1 cellular context compared by ENCODE assay signal in genomic region chr9:132978451-132979087, GRCh38.
TF ChIP-seq lines count a peak whose summit lies in the region.

GFI1B (plus strand) TSS chr9:132978694; CDS start chr9:132986679, 7,985 bp downstream.

TF ChIP-seq in K562, 482 proteins besides CTCF, POLR2A, EP300 and RAD21 (continued from another document and continues in another):
- TF ChIP-seq, protein P1, sequence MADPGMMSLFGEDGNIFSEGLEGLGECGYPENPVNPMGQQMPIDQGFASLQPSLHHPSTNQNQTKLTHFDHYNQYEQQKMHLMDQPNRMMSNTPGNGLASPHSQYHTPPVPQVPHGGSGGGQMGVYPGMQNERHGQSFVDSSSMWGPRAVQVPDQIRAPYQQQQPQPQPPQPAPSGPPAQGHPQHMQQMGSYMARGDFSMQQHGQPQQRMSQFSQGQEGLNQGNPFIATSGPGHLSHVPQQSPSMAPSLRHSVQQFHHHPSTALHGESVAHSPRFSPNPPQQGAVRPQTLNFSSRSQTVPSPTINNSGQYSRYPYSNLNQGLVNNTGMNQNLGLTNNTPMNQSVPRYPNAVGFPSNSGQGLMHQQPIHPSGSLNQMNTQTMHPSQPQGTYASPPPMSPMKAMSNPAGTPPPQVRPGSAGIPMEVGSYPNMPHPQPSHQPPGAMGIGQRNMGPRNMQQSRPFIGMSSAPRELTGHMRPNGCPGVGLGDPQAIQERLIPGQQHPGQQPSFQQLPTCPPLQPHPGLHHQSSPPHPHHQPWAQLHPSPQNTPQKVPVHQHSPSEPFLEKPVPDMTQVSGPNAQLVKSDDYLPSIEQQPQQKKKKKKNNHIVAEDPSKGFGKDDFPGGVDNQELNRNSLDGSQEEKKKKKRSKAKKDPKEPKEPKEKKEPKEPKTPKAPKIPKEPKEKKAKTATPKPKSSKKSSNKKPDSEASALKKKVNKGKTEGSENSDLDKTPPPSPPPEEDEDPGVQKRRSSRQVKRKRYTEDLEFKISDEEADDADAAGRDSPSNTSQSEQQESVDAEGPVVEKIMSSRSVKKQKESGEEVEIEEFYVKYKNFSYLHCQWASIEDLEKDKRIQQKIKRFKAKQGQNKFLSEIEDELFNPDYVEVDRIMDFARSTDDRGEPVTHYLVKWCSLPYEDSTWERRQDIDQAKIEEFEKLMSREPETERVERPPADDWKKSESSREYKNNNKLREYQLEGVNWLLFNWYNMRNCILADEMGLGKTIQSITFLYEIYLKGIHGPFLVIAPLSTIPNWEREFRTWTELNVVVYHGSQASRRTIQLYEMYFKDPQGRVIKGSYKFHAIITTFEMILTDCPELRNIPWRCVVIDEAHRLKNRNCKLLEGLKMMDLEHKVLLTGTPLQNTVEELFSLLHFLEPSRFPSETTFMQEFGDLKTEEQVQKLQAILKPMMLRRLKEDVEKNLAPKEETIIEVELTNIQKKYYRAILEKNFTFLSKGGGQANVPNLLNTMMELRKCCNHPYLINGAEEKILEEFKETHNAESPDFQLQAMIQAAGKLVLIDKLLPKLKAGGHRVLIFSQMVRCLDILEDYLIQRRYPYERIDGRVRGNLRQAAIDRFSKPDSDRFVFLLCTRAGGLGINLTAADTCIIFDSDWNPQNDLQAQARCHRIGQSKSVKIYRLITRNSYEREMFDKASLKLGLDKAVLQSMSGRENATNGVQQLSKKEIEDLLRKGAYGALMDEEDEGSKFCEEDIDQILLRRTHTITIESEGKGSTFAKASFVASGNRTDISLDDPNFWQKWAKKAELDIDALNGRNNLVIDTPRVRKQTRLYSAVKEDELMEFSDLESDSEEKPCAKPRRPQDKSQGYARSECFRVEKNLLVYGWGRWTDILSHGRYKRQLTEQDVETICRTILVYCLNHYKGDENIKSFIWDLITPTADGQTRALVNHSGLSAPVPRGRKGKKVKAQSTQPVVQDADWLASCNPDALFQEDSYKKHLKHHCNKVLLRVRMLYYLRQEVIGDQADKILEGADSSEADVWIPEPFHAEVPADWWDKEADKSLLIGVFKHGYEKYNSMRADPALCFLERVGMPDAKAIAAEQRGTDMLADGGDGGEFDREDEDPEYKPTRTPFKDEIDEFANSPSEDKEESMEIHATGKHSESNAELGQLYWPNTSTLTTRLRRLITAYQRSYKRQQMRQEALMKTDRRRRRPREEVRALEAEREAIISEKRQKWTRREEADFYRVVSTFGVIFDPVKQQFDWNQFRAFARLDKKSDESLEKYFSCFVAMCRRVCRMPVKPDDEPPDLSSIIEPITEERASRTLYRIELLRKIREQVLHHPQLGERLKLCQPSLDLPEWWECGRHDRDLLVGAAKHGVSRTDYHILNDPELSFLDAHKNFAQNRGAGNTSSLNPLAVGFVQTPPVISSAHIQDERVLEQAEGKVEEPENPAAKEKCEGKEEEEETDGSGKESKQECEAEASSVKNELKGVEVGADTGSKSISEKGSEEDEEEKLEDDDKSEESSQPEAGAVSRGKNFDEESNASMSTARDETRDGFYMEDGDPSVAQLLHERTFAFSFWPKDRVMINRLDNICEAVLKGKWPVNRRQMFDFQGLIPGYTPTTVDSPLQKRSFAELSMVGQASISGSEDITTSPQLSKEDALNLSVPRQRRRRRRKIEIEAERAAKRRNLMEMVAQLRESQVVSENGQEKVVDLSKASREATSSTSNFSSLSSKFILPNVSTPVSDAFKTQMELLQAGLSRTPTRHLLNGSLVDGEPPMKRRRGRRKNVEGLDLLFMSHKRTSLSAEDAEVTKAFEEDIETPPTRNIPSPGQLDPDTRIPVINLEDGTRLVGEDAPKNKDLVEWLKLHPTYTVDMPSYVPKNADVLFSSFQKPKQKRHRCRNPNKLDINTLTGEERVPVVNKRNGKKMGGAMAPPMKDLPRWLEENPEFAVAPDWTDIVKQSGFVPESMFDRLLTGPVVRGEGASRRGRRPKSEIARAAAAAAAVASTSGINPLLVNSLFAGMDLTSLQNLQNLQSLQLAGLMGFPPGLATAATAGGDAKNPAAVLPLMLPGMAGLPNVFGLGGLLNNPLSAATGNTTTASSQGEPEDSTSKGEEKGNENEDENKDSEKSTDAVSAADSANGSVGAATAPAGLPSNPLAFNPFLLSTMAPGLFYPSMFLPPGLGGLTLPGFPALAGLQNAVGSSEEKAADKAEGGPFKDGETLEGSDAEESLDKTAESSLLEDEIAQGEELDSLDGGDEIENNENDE (IDR thresholded peaks at IDR 0.05; ENCODE audit: low read depth, low read length) = no peak
- TF ChIP-seq ZNF436 (CRISPR knock-in tag; IDR thresholded peaks at IDR 0.05) (no peak), ZFP1 (CRISPR knock-in tag; IDR thresholded peaks at IDR 0.05) (no peak), EP400 (IDR thresholded peaks at IDR 0.05) (no peak), SPI1 (IDR thresholded peaks at IDR 0.05; ENCODE audit: borderline replicate concordance, low read depth, low read length) (peak; percentile 15; the same call in 1 of the 2 replicates), NR0B1 (IDR thresholded peaks at IDR 0.05; ENCODE audit: partially characterized antibody) (no peak), POLR2G (IDR thresholded peaks at IDR 0.05; ENCODE audit: low read depth, low read length) (peak; percentile 72), PRMT5 (CRISPR knock-in tag; IDR thresholded peaks at IDR 0.05) (no peak), JUN (IDR thresholded peaks at IDR 0.05; ENCODE audit: borderline replicate concordance, low read depth, low read length) (peak; percentile 38; the same call in 1 of the 2 replicates), JUN (CRISPR knock-in tag; IDR thresholded peaks at IDR 0.05; ENCODE audit: borderline replicate concordance) (no peak), HNRNPLL (IDR thresholded peaks at IDR 0.05; ENCODE audit: low read depth, low read length, poor library complexity, severe bottlenecking) (peak; percentile 55), E2F4 (CRISPR knock-in tag; IDR thresholded peaks at IDR 0.05; ENCODE audit: low read depth) (no peak), ZKSCAN8 (CRISPR knock-in tag; IDR thresholded peaks at IDR 0.05) (no peak; the same call in 1 of the 2 replicates), ZNF165 (CRISPR knock-in tag; IDR thresholded peaks at IDR 0.05; ENCODE audit: borderline replicate concordance) (no peak), CHD1 (IDR thresholded peaks at IDR 0.05; ENCODE audit: low read length) (peak; percentile 57), PHB (CRISPR knock-in tag; IDR thresholded peaks at IDR 0.05) (no peak), GABPB1 (CRISPR knock-in tag; IDR thresholded peaks at IDR 0.05) (peak; percentile 61; the same call in 1 of the 2 replicates), CBX1 (IDR thresholded peaks at IDR 0.05; ENCODE audit: low read depth) (no peak), HNRNPL (IDR thresholded peaks at IDR 0.05; ENCODE audit: low read depth, low read length) (no peak), CBX2 (IDR thresholded peaks at IDR 0.05; ENCODE audit: insufficient read depth, low read length, poor library complexity, severe bottlenecking) (no peak), ZNF197 (CRISPR knock-in tag; IDR thresholded peaks at IDR 0.05; ENCODE audit: low read depth) (no peak), THRB (CRISPR knock-in tag; conservative IDR thresholded peaks at IDR 0.05) (no peak), GTF2B (IDR thresholded peaks at IDR 0.05; ENCODE audit: extremely low read depth, insufficient read length) (no peak), ASH1L (IDR thresholded peaks at IDR 0.05; ENCODE audit: borderline replicate concordance, low read depth, partially characterized antibody) (no peak), NRF1 (conservative IDR thresholded peaks at IDR 0.05 in 1 of 2, IDR thresholded peaks at IDR 0.05 in 1 of 2) (peak; percentile 55 to 67), EHMT2 (IDR thresholded peaks at IDR 0.05) (peak; percentile 86), USF1 (CRISPR knock-in tag; IDR thresholded peaks at IDR 0.05) (no peak), U2AF1 (optimal IDR thresholded peaks at IDR 0.05; ENCODE audit: low read depth, low read length) (no peak), NCOR1 (IDR thresholded peaks at IDR 0.05) (no peak), BRF2 (IDR thresholded peaks at IDR 0.05; ENCODE audit: borderline replicate concordance, insufficient read depth, insufficient read length) (no peak), KHSRP (IDR thresholded peaks at IDR 0.05) (no peak), ZNF644 (tag; IDR thresholded peaks at IDR 0.05; ENCODE audit: low read depth) (no peak), ZSCAN32 (CRISPR knock-in tag; IDR thresholded peaks at IDR 0.05) (no peak), FOXA3 (CRISPR knock-in tag; conservative IDR thresholded peaks at IDR 0.05 in 1 of 2, IDR thresholded peaks at IDR 0.05 in 1 of 2) (peak in 1 of 2 experiments; percentile 51; a peak in 2 of 4 replicates), L3MBTL2 (IDR thresholded peaks at IDR 0.05) (peak; percentile 96)
- TF ChIP-seq, protein P2, sequence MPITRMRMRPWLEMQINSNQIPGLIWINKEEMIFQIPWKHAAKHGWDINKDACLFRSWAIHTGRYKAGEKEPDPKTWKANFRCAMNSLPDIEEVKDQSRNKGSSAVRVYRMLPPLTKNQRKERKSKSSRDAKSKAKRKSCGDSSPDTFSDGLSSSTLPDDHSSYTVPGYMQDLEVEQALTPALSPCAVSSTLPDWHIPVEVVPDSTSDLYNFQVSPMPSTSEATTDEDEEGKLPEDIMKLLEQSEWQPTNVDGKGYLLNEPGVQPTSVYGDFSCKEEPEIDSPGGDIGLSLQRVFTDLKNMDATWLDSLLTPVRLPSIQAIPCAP (CRISPR knock-in tag; IDR thresholded peaks at IDR 0.05; ENCODE audit: borderline replicate concordance) = no peak
- TF ChIP-seq, protein P3, sequence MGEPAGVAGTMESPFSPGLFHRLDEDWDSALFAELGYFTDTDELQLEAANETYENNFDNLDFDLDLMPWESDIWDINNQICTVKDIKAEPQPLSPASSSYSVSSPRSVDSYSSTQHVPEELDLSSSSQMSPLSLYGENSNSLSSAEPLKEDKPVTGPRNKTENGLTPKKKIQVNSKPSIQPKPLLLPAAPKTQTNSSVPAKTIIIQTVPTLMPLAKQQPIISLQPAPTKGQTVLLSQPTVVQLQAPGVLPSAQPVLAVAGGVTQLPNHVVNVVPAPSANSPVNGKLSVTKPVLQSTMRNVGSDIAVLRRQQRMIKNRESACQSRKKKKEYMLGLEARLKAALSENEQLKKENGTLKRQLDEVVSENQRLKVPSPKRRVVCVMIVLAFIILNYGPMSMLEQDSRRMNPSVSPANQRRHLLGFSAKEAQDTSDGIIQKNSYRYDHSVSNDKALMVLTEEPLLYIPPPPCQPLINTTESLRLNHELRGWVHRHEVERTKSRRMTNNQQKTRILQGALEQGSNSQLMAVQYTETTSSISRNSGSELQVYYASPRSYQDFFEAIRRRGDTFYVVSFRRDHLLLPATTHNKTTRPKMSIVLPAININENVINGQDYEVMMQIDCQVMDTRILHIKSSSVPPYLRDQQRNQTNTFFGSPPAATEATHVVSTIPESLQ (CRISPR knock-in tag; IDR thresholded peaks at IDR 0.05) = 0 out of 2 replicates have a peak, but pooled peaks have one; percentile 49
